8 cellular contexts compared by ENCODE assay signal in the genomic region with DNA sequence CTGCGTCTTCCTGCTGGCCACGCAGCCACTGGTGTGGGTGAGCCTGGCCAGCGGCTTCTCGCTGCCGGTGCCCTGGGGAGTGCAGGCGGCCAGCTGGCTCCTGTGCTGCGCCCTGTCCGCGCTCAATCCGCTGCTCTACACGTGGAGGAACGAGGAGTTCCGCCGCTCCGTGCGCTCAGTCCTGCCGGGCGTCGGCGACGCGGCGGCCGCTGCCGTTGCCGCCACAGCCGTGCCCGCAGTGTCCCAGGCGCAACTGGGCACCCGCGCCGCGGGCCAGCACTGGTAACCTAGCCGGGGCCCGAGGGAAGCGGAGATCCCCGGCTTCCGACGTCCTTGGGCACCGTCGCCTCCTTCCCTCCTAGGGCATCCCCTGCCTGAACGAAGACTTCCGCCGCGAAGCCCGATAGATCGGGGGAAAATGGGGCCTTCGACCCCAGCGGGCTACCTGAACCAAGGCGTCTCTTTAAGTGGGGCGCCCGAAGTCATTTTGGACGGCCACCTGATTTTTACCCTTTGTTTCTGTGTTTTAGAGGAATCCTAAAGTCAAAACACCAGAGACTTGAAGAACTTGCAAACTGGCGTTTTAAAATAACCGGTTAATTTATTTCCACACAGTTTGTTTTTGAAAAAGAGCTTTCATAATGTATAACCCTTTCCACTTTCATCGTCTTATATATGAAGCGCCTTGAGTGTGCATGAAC. TPM values are rescaled to one million over a fixed set of nuclear protein-coding genes. Genes with fewer than 3 reads are reported as not detected.
DNase-seq lines count a peak whose midpoint lies in the region; ATAC-seq and TF ChIP-seq lines count a peak whose summit lies in the region.

No MANE protein-coding gene starts in this region.

- H3K4me1 ChIP-seq in CD4-positive, alpha-beta memory T cell (ENCODE audit: insufficient read depth, low read length): peaks cover 10% of the 10 kb centered on the region
- H3K4me1 ChIP-seq in mammary epithelial cell (ENCODE audit: insufficient read depth, low read length) (peaks cover 14% of the 10 kb centered on the region), right lobe of liver (peaks cover 0 to 17% (median 0%) of the 10 kb centered on the region in 4 donors), tibial artery (peaks cover 0 to 22% (median 15%) of the 10 kb centered on the region in 4 donors)

- H3K36me3 Mint-ChIP-seq in CD4-positive, alpha-beta memory T cell: no peaks in the 10 kb centered on the region

- H3K4me1 Mint-ChIP-seq in CD4-positive, alpha-beta memory T cell: peaks cover 5 to 12% (median 5%) of the 10 kb centered on the region in 4 donors

- CTCF ChIA-PET in CD4-positive, alpha-beta memory T cell (lab: Charles Lee; ENCODE audit: partially characterized antibody): no interaction called here
- CTCF ChIA-PET in mammary epithelial cell (lab: Charles Lee; ENCODE audit: low non-redundant PET): no interaction called here

- H3K27ac Mint-ChIP-seq in CD4-positive, alpha-beta memory T cell: peak overlapping the region in 1 of 7 donors; percentile 31

- peak overlapping the region in 1 of 2 donors; percentile 46 for H3K4me3 ChIP-seq in CD4-positive, alpha-beta memory T cell (ENCODE audit: low read length in 2 of 2)
- H3K4me3 ChIP-seq in mammary epithelial cell (replicated peaks in 1 of 3; ENCODE audit: insufficient read depth in 1 of 3, low read depth in 2 of 3, low read length in 3 of 3): peak overlapping the region in 2 of 3 experiments; percentile 40 to 50
- H3K4me3 ChIP-seq in right lobe of liver: peak overlapping the region; percentile 45 to 75 (median 50)
- peak overlapping the region; percentile 38 to 57 for H3K4me3 ChIP-seq in tibial artery

- no peaks in the 10 kb centered on the region for H3K9me3 Mint-ChIP-seq in CD4-positive, alpha-beta memory T cell

- ATAC-seq in HG03432 (IDR thresholded peaks at IDR 0.05; ENCODE audit: unreplicated experiment): peak; percentile 5
- ATAC-seq in right lobe of liver: peak; percentile 15 to 56 (median 36)
- ATAC-seq in GM19455 (IDR thresholded peaks at IDR 0.05; ENCODE audit: unreplicated experiment): no peak
- ATAC-seq in HG02678 (IDR thresholded peaks at IDR 0.05; ENCODE audit: unreplicated experiment): no peak

- no peaks in the 10 kb centered on the region for H4K20me1 ChIP-seq in mammary epithelial cell (ENCODE audit: insufficient read depth, low read length)

- peaks cover 27 to 34% of the 10 kb centered on the region in 2 donors for H3K27me3 Mint-ChIP-seq in CD4-positive, alpha-beta memory T cell

- no peaks in the 10 kb centered on the region for H3K9me3 ChIP-seq in CD4-positive, alpha-beta memory T cell (ENCODE audit: control insufficient read depth in 1 of 2, low read length in 2 of 2)
- H3K9me3 ChIP-seq in mammary epithelial cell (replicated peaks; ENCODE audit: insufficient read depth, low read length) (no peaks in the 10 kb centered on the region), right lobe of liver (no peaks in the 10 kb centered on the region), tibial artery (no peaks in the 10 kb centered on the region)

- peak overlapping the region; percentile 84 for H2AFZ ChIP-seq in mammary epithelial cell (ENCODE audit: low read depth, low read length)

- H3K79me2 ChIP-seq in mammary epithelial cell (ENCODE audit: insufficient read depth, low read length): no peaks in the 10 kb centered on the region

- intact Hi-C loops in CD4-positive, alpha-beta memory T cell (cut with micrococcal nuclease): loop anchor here (5.0 to 10.0 kb wide), 2 partner anchors 325 to 733 kb away; no protein-coding TSS in a partner anchor
- intact Hi-C loops in mammary epithelial cell (cut with micrococcal nuclease): no loop called here
- intact Hi-C loops in right lobe of liver (cut with DNase I): loop anchor here in 1 of 2 donors (10.0 kb wide), 1 partner anchor 75 kb away; no protein-coding TSS in a partner anchor
- intact Hi-C loops in tibial artery (cut with DNase I; ENCODE audit: low total_unique reads): no loop called here

- in situ Hi-C loops in mammary epithelial cell (cut with MboI; ENCODE audit: low sequenced_read_pairs in 2 of 2): no loop called here

- peak overlapping the region; percentile 60 to 84 (median 76) for H3K4me3 Mint-ChIP-seq in CD4-positive, alpha-beta memory T cell

- peak in 2 of 5 donors; percentile 31 to 38 for DNase-seq in CD4-positive, alpha-beta memory T cell
- DNase-seq in mammary epithelial cell (peak; percentile 37), right lobe of liver (peak; percentile 49 to 62 (median 59)), tibial artery (no peak), NK-92 (lab: John Stamatoyannopoulos, UW; ENCODE audit: unreplicated experiment) (no peak)

- H3K27me3 ChIP-seq in CD4-positive, alpha-beta memory T cell (ENCODE audit: insufficient read depth, low read length): peaks cover 17% of the 10 kb centered on the region
- H3K27me3 ChIP-seq in mammary epithelial cell (ENCODE audit: insufficient read depth, low read length) (peaks cover 27% of the 10 kb centered on the region), right lobe of liver (no peaks in the 10 kb centered on the region), tibial artery (peaks cover 0 to 29% of the 10 kb centered on the region in 2 donors)

- POLR2A ChIA-PET in CD4-positive, alpha-beta memory T cell (lab: Charles Lee; ENCODE audit: partially characterized antibody): interaction anchor here (1.1 kb wide), 1 partner anchor 570 kb away, joined by 4 read pairs; the partner anchor contains the start of gene SLC35A3

- dilution Hi-C loops in mammary epithelial cell (cut with HindIII; ENCODE audit: low sequenced_read_pairs): no loop called here

- no peaks in the 10 kb centered on the region for H3K36me3 ChIP-seq in CD4-positive, alpha-beta memory T cell (ENCODE audit: insufficient read depth, low read length)
- H3K36me3 ChIP-seq in mammary epithelial cell (ENCODE audit: insufficient read depth, low read length) (no peaks in the 10 kb centered on the region), right lobe of liver (no peaks in the 10 kb centered on the region), tibial artery (no peaks in the 10 kb centered on the region)

- peak overlapping the region; percentile 96 for H3K4me2 ChIP-seq in mammary epithelial cell (ENCODE audit: insufficient read depth, low read depth, low read length)

- no TSS peak for BruUV-seq in mammary epithelial cell (replicated peaks; lab: Mats Ljungman, UMichigan)

- whole genome bisulfite sequencing in mammary epithelial cell (ENCODE audit: low coverage, missing lambda C conversion rate): 20% methylated on average over 36 of the region's 57 CpGs
- WGBS in right lobe of liver (ENCODE audit: insufficient coverage, low coverage, low lambda C conversion rate, missing lambda C conversion rate): 36% methylated on average over 16 of the region's 57 CpGs

- TF ChIP-seq CTCF in mammary epithelial cell (conservative IDR thresholded peaks at IDR 0.05 in 1 of 2, IDR thresholded peaks at IDR 0.05 in 1 of 2; ENCODE audit: extremely low read depth in 1 of 2, insufficient read depth in 1 of 2, low read depth in 1 of 2, low read length in 2 of 2): no peak
- TF ChIP-seq CTCF in right lobe of liver (IDR thresholded peaks at IDR 0.05): no peak
- no peak for TF ChIP-seq CTCF in tibial artery (IDR thresholded peaks at IDR 0.05)

- no peak for TF ChIP-seq POLR2A in right lobe of liver (IDR thresholded peaks at IDR 0.05)

- H3K27ac ChIP-seq in CD4-positive, alpha-beta memory T cell (ENCODE audit: low read depth, low read length): no peak overlapping the region
- H3K27ac ChIP-seq in mammary epithelial cell (ENCODE audit: insufficient read depth, low read depth, low read length) (no peak overlapping the region), right lobe of liver (peak overlapping the region; percentile 69 to 95 (median 92)), tibial artery (no peak overlapping the region)

- H3K9ac ChIP-seq in mammary epithelial cell (ENCODE audit: insufficient read depth, low read length): no peak overlapping the region

RNA-seq across cellular contexts. Expression of gene GPR88, which starts 2.0 kb away (rescaled TPM):
- total RNA-seq in CD4-positive, alpha-beta memory T cell: under 1 TPM in 1 of 2 experiments, not detected in 1; 0.12 TPM
- polyA plus RNA-seq in CD4-positive, alpha-beta memory T cell: not detected
- total RNA-seq in mammary epithelial cell (not detected), right lobe of liver (10 to 100 TPM in 1 of 6 experiments, 1 to 10 TPM in 5; 1.1 to 20.9 (median 3.3) TPM)
- not detected for polyA plus RNA-seq in mammary epithelial cell
- polyA minus RNA-seq in mammary epithelial cell: not detected

Comparison
In these comparisons a context has a peak if more than half of its experiments do, and no peak if none do; other contexts are left out.
1. DNase-seq: peak in mammary epithelial cell (single experiment) and right lobe of liver (3 of 3); none in tibial artery (0 of 2) and NK-92 (single experiment).
2. H3K27ac ChIP-seq: peak in right lobe of liver (3 of 3); none in CD4-positive, alpha-beta memory T cell (single experiment), mammary epithelial cell (single experiment) and tibial artery (0 of 2).
3. ATAC-seq: peak in HG03432 (single experiment) and right lobe of liver (4 of 4); none in GM19455 (single experiment) and HG02678 (single experiment).